1 cellular context compared by ENCODE assay signal in the genomic region with DNA sequence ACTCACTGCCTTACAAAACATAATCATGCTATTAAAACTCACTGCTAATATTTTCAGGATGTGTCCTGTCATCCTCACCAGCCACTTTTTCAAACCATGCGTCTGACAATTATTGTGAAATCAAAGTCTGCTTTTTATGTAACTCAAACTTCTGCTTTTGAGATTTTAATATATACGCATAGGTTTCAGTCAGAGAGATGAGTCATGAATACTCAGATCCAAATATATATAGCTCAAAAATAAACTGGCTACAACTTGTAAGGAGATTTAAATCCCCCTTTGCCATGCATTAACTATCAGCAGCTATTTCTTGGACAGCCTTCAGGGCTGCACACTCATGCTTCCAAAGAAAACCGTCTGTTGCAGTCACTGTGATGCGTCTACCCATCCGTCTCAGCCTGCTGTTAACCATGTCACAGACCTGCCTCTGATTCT.
TF ChIP-seq lines count a peak whose summit lies in the region.

No MANE protein-coding gene starts in this region.

TF ChIP-seq in WTC11, 78 proteins besides CTCF, POLR2A, EP300 and RAD21 (continued from another document):
- TF ChIP-seq, protein P1, sequence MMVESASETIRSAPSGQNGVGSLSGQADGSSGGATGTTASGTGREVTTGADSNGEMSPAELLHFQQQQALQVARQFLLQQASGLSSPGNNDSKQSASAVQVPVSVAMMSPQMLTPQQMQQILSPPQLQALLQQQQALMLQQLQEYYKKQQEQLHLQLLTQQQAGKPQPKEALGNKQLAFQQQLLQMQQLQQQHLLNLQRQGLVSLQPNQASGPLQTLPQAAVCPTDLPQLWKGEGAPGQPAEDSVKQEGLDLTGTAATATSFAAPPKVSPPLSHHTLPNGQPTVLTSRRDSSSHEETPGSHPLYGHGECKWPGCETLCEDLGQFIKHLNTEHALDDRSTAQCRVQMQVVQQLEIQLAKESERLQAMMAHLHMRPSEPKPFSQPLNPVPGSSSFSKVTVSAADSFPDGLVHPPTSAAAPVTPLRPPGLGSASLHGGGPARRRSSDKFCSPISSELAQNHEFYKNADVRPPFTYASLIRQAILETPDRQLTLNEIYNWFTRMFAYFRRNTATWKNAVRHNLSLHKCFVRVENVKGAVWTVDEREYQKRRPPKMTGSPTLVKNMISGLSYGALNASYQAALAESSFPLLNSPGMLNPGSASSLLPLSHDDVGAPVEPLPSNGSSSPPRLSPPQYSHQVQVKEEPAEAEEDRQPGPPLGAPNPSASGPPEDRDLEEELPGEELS (CRISPR knock-in tag; IDR thresholded peaks at IDR 0.05), result no peak
- TF ChIP-seq MXD4 (CRISPR knock-in tag; IDR thresholded peaks at IDR 0.05; ENCODE audit: borderline replicate concordance), result no peak
